8 cellular contexts compared by ENCODE assay signal in the genomic region with DNA sequence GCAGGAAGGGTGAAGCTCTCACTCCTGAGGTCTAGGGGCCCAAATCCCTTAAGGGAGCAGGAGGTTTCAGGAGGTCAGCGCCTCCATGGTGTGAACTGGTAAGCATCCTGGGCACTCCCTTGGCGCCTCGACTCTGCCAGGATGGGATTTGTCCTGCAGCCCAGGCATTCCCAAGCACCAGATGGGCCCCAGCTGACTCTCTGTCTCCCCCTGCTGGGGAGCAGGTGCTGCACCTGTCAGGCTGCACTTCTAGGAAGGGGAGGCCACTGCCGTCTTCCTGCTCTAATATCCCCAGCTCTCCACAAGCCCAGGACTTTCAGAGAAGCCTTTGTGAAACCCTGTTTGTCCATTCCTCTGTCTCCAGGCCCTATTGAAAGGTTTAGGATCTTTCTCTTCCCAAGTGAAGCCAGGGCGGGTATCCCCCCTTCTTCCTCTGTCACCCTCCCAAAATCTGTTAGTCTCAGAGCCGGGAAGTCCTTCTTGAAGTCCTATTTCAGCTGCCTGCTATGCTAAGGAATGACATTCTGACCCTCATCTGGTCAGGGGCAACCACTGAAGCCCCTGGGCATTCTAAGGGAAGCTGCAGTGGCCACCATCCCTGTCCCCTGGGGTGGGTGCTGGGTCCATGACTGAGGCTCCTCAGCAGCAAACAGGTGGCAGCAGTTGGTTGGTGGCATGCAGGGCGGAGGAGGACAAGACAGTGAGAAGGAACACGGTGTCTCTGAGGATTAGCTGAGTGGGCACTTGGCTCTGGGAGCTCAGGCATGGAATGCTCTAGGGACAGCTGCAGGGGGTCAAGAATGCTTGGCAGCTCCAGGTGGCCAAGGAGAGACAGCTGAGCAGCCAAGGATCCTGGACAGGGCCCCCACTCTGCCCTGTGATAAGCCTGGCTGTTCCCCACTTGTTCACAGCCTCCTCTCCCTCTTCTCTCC. TPM values are rescaled to one million over a fixed set of nuclear protein-coding genes. Genes with fewer than 3 reads are reported as not detected.
DNase-seq lines count a peak whose midpoint lies in the region; ATAC-seq, FAIRE-seq and TF ChIP-seq lines count a peak whose summit lies in the region.

No MANE protein-coding gene starts in this region.

- H2AFZ ChIP-seq in neuronal stem cell (ENCODE audit: low read length): no peak overlapping the region

- H3K9ac ChIP-seq in neuronal stem cell (ENCODE audit: low read depth, low read length, poor library complexity): no peak overlapping the region

- no CpG with 5 or more reads among the region's 8 CpGs for WGBS in neuronal stem cell (ENCODE audit: extremely low coverage in 2 of 2, insufficient read length in 2 of 2, insufficient replicate concordance in 1 of 2), 2 donors
- WGBS in aorta, 2 donors: 54 to 62% methylated on average over 7 to 8 of the region's 8 CpGs

- no peak overlapping the region for H3K4ac ChIP-seq in neuronal stem cell (ENCODE audit: low read length)

- H3K27ac ChIP-seq in neuronal stem cell (replicated peaks; ENCODE audit: low read length): no peak overlapping the region
- no peak overlapping the region for H3K27ac ChIP-seq in aorta (ENCODE audit: low read depth in 1 of 2, low read length in 2 of 2)

- H3K4me3 ChIP-seq in neuronal stem cell (ENCODE audit: low read length in 2 of 2) (no peak overlapping the region), aorta (ENCODE audit: low read length in 2 of 2) (no peak overlapping the region)

- FAIRE-seq in GM12892 (lab: Jason Lieb, UNC): peak; percentile 89

- peak overlapping the region; percentile 87 for H3K18ac ChIP-seq in neuronal stem cell (ENCODE audit: low read length)

- H3K4me1 ChIP-seq in neuronal stem cell (ENCODE audit: control insufficient read depth in 2 of 2, insufficient read depth in 1 of 2, low read depth in 1 of 2, low read length in 2 of 2) (peaks cover 2 to 8% of the 10 kb centered on the region in 2 donors), aorta (ENCODE audit: control insufficient read depth in 1 of 2, insufficient read depth in 2 of 2, low read length in 2 of 2) (no peaks in the 10 kb centered on the region)

- H3K4me2 ChIP-seq in neuronal stem cell (ENCODE audit: insufficient read depth, low read length, poor library complexity, severe bottlenecking): no peak overlapping the region

- intact Hi-C loops in aorta (cut with DNase I): loop anchor here (5.0 kb wide), 2 partner anchors 130 to 135 kb away; no protein-coding TSS in a partner anchor

- H4K8ac ChIP-seq in neuronal stem cell (ENCODE audit: low read depth, low read length): no peak overlapping the region

- H3K23ac ChIP-seq in neuronal stem cell (ENCODE audit: low read depth, low read length, poor library complexity): no peak overlapping the region

- H3K27me3 ChIP-seq in neuronal stem cell (ENCODE audit: control insufficient read depth in 3 of 3, insufficient read depth in 3 of 3, low read depth in 1 of 3, low read length in 3 of 3) (peaks cover 0 to 9% (median 0%) of the 10 kb centered on the region in 3 experiments), aorta (ENCODE audit: control insufficient read depth in 1 of 2, insufficient read depth in 2 of 2, low read length in 1 of 2) (no peaks in the 10 kb centered on the region)

- H3K36me3 ChIP-seq in neuronal stem cell (replicated peaks in 1 of 2; ENCODE audit: control insufficient read depth in 2 of 2, insufficient read depth in 2 of 2, low read length in 2 of 2): no peaks in the 10 kb centered on the region
- H3K36me3 ChIP-seq in aorta (ENCODE audit: control insufficient read depth in 1 of 2, insufficient read depth in 2 of 2, low read length in 1 of 2): no peaks in the 10 kb centered on the region

- DNase-seq in AG20443 (ENCODE audit: low spot score) (peak; percentile 91), GM12892 (ENCODE audit: insufficient read length) (peak; percentile 82), NCI-H446 treated with DMSO at 0.1 percent for 48 hours (lab: John Stamatoyannopoulos, UW) (peak; percentile 26), activated T-cell treated with anti-CD3 and anti-CD28 coated beads for 4 hours (peak; percentile 16), fibroblast of peridontal ligament (ENCODE audit: extremely low read depth) (peak; percentile 21), neuronal stem cell (ENCODE audit: low spot score) (peak; percentile 51), aorta (peak; percentile 66 to 82), DMS79 (lab: John Stamatoyannopoulos, UW) (no peak)

- no peak for ATAC-seq in aorta (ENCODE audit: low FRiP score)

- no peaks in the 10 kb centered on the region for H3K79me1 ChIP-seq in neuronal stem cell (ENCODE audit: low read depth, low read length)

- H2BK12ac ChIP-seq in neuronal stem cell (ENCODE audit: low read length): no peak overlapping the region

- peak overlapping the region; percentile 86 for H2AK5ac ChIP-seq in neuronal stem cell (ENCODE audit: low read depth, low read length)

- H4K91ac ChIP-seq in neuronal stem cell (ENCODE audit: low read depth, low read length, poor library complexity): no peak overlapping the region

- H2BK120ac ChIP-seq in neuronal stem cell (ENCODE audit: low read depth, low read length): no peak overlapping the region

- H3K9me3 ChIP-seq in neuronal stem cell (replicated peaks in 1 of 2; ENCODE audit: control insufficient read depth in 2 of 2, insufficient read depth in 1 of 2, low read depth in 1 of 2, low read length in 2 of 2) (no peaks in the 10 kb centered on the region), aorta (ENCODE audit: control insufficient read depth, low read length) (no peaks in the 10 kb centered on the region)

- H2BK5ac ChIP-seq in neuronal stem cell (ENCODE audit: low read length): peak overlapping the region; percentile 77

- TF ChIP-seq POLR2A in GM12892 (IDR thresholded peaks at IDR 0.05; ENCODE audit: low read depth, low read length): no peak

- H2BK15ac ChIP-seq in neuronal stem cell (ENCODE audit: low read length): peak overlapping the region; percentile 72

- no peak overlapping the region for H3K14ac ChIP-seq in neuronal stem cell (ENCODE audit: low read length)

RNA-seq across cellular contexts. Expression of a gene that starts 3.2 kb away (rescaled TPM):
- not detected for polyA plus RNA-seq in GM12892 (2012; ENCODE audit: missing spikeins)
- not detected for polyA plus RNA-seq in neuronal stem cell (2013, experiment 1 of 2)
- polyA plus RNA-seq in neuronal stem cell (2013, experiment 2 of 2): not detected
- not detected for total RNA-seq in aorta
- not detected for polyA plus RNA-seq in aorta

RNA-seq across cellular contexts. Expression of a gene that starts 14.1 kb away (rescaled TPM):
- 2.9 TPM for polyA plus RNA-seq in GM12892 (2012; ENCODE audit: missing spikeins)
- polyA plus RNA-seq in neuronal stem cell (2013, experiment 1 of 2): 0.24 TPM
- polyA plus RNA-seq in neuronal stem cell (2013, experiment 2 of 2): 0.21 TPM
- 10 to 100 TPM; 17.8 to 34.2 TPM for total RNA-seq in aorta
- 1 to 10 TPM in 1 of 2 donors, under 1 TPM in 1; 0.87 to 5.4 TPM for polyA plus RNA-seq in aorta

RNA-seq across cellular contexts. Expression of a gene that starts 44.9 kb away (rescaled TPM):
- not detected for polyA plus RNA-seq in GM12892 (2012; ENCODE audit: missing spikeins)
- 4.7 TPM for polyA plus RNA-seq in neuronal stem cell (2013, experiment 1 of 2)
- 4.6 TPM for polyA plus RNA-seq in neuronal stem cell (2013, experiment 2 of 2)
- 1 to 10 TPM in 1 of 2 donors, under 1 TPM in 1; 0.71 to 2.5 TPM for total RNA-seq in aorta
- not detected for polyA plus RNA-seq in aorta

RNA-seq across cellular contexts. Expression of a gene that starts 57.0 kb away (rescaled TPM):
- 1.7 TPM for polyA plus RNA-seq in GM12892 (2012; ENCODE audit: missing spikeins)
- polyA plus RNA-seq in neuronal stem cell (2013, experiment 1 of 2): 0.04 TPM
- not detected for polyA plus RNA-seq in neuronal stem cell (2013, experiment 2 of 2)
- total RNA-seq in aorta: 1 to 10 TPM; 1.3 to 2.2 TPM
- polyA plus RNA-seq in aorta: 10 to 100 TPM in 1 of 2 donors, under 1 TPM in 1; 0.56 to 16.4 TPM
